ENCODE assay signal across 1 cellular context in the genomic region with DNA sequence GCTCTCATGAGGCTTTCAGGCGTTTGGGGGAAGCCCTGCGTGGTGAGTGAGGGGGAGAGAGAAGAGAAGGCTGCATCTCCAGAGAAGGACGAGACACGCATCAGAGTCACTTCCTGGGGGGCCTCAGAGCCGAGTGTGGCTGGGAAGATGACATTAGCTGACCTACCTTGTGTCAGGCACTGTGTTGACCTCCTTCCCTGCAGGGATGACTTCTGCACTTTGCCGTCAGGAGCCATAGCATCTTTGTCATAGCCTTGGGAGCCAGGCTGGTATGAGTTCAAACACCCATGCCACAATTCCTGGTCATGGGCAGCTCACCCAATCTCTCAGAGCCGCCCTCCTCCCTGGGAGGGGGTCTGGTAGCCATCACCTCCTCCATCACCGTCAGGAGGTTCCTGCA.
TF ChIP-seq lines count a peak whose summit lies in the region.

No MANE protein-coding gene starts in this region.

TF ChIP-seq in IMR-90, 13 proteins besides CTCF, POLR2A, EP300 and RAD21 (continued from another document):
- no peak for TF ChIP-seq CHD1 (IDR thresholded peaks at IDR 0.05; ENCODE audit: low read depth, low read length)
